Comparison of ENCODE assay signal across 1 cellular context in genomic region chr13:101098873-101099272, GRCh38.
TF ChIP-seq lines count a peak whose summit lies in the region.

No MANE protein-coding gene starts in this region.

TF ChIP-seq in SK-N-SH, 30 proteins besides CTCF, POLR2A, EP300 and RAD21 (continued from another document):
- TF ChIP-seq FOSL2 (IDR thresholded peaks at IDR 0.05; ENCODE audit: borderline replicate concordance, low read depth) = peak; percentile 14; the same call in 1 of the 2 replicates
- TF ChIP-seq PBX3 (IDR thresholded peaks at IDR 0.05) = peak; percentile 87
TF ChIP-seq in SK-N-SH: peak in this region for 4.
